ENCODE assay signal across 1 cellular context in the genomic region with DNA sequence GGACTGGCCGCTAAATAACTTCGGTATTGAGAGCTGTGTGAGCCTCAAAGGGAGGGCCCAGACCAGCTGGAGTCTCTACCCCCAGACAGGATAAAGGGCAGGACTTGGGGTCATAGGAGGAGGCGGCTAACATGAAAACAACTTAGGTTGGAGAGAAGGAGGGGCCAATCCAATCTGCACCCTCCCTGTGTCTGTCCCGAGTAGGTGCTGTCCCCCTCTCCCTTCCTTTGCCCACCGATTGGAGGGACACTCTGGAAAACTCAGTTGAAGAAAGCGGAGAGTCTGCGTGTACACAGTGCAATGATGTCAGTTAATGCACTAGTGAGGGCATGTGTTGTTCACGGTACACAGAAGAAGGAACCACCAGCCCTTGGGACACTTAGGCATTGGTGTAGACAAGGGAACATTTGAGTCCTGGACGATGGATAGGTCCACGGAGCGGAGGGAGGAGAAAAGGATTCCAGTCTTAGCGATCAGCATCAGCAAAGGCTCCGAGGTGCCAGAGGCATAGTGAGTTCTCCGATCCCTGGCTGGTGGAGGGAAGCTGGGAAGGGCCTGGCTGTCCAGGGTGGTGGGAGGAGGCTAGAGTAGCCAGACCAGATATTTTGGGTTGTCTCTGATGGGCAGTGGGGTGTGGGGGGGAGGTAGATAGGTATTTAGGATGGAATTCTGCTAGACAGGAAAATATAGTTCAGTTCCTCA.
TF ChIP-seq lines count a peak whose summit lies in the region.

No MANE protein-coding gene starts in this region.

TF ChIP-seq in HepG2, 621 proteins besides CTCF, POLR2A, EP300 and RAD21 (continued from another document and continues in another):
- TF ChIP-seq, protein P1, sequence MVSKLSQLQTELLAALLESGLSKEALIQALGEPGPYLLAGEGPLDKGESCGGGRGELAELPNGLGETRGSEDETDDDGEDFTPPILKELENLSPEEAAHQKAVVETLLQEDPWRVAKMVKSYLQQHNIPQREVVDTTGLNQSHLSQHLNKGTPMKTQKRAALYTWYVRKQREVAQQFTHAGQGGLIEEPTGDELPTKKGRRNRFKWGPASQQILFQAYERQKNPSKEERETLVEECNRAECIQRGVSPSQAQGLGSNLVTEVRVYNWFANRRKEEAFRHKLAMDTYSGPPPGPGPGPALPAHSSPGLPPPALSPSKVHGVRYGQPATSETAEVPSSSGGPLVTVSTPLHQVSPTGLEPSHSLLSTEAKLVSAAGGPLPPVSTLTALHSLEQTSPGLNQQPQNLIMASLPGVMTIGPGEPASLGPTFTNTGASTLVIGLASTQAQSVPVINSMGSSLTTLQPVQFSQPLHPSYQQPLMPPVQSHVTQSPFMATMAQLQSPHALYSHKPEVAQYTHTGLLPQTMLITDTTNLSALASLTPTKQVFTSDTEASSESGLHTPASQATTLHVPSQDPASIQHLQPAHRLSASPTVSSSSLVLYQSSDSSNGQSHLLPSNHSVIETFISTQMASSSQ (IDR thresholded peaks at IDR 0.05; ENCODE audit: low read depth): no peak
- TF ChIP-seq, protein P1 (CRISPR knock-in tag; IDR thresholded peaks at IDR 0.05; ENCODE audit: borderline replicate concordance): peak; percentile 58; the same call in 1 of the 2 replicates
- TF ChIP-seq TEAD2 (CRISPR knock-in tag; IDR thresholded peaks at IDR 0.05) (no peak), TCF12 (IDR thresholded peaks at IDR 0.05) (no peak), TCF12 (CRISPR knock-in tag; IDR thresholded peaks at IDR 0.05) (no peak), BCL6 (CRISPR knock-in tag; IDR thresholded peaks at IDR 0.05) (no peak), CC2D1A (CRISPR knock-in tag; IDR thresholded peaks at IDR 0.05) (no peak; the same call in 1 of the 2 replicates), KLF6 (CRISPR knock-in tag; IDR thresholded peaks at IDR 0.05) (no peak), KAT2B (IDR thresholded peaks at IDR 0.05; ENCODE audit: borderline replicate concordance, low read depth, low read length) (no peak), ZNF460 (CRISPR knock-in tag; IDR thresholded peaks at IDR 0.05; ENCODE audit: borderline replicate concordance) (no peak), HMG20A (CRISPR knock-in tag; IDR thresholded peaks at IDR 0.05; ENCODE audit: borderline replicate concordance) (no peak), SOX6 (IDR thresholded peaks at IDR 0.05) (no peak), SOX6 (CRISPR knock-in tag; IDR thresholded peaks at IDR 0.05) (no peak), ZBTB42 (CRISPR knock-in tag; IDR thresholded peaks at IDR 0.05) (no peak), ZNF10 (CRISPR knock-in tag; IDR thresholded peaks at IDR 0.05; ENCODE audit: borderline replicate concordance, low read depth) (no peak), XBP1 (CRISPR knock-in tag; IDR thresholded peaks at IDR 0.05) (no peak), ARNT (IDR thresholded peaks at IDR 0.05) (no peak), HNRNPH1 (optimal IDR thresholded peaks at IDR 0.05; ENCODE audit: low read depth, low read length) (no peak), ZNF24 (IDR thresholded peaks at IDR 0.05) (no peak), ZFP37 (CRISPR knock-in tag; IDR thresholded peaks at IDR 0.05; ENCODE audit: borderline replicate concordance) (no peak), FOXJ3 (CRISPR knock-in tag; IDR thresholded peaks at IDR 0.05; ENCODE audit: borderline replicate concordance) (no peak)
- TF ChIP-seq, protein P2, sequence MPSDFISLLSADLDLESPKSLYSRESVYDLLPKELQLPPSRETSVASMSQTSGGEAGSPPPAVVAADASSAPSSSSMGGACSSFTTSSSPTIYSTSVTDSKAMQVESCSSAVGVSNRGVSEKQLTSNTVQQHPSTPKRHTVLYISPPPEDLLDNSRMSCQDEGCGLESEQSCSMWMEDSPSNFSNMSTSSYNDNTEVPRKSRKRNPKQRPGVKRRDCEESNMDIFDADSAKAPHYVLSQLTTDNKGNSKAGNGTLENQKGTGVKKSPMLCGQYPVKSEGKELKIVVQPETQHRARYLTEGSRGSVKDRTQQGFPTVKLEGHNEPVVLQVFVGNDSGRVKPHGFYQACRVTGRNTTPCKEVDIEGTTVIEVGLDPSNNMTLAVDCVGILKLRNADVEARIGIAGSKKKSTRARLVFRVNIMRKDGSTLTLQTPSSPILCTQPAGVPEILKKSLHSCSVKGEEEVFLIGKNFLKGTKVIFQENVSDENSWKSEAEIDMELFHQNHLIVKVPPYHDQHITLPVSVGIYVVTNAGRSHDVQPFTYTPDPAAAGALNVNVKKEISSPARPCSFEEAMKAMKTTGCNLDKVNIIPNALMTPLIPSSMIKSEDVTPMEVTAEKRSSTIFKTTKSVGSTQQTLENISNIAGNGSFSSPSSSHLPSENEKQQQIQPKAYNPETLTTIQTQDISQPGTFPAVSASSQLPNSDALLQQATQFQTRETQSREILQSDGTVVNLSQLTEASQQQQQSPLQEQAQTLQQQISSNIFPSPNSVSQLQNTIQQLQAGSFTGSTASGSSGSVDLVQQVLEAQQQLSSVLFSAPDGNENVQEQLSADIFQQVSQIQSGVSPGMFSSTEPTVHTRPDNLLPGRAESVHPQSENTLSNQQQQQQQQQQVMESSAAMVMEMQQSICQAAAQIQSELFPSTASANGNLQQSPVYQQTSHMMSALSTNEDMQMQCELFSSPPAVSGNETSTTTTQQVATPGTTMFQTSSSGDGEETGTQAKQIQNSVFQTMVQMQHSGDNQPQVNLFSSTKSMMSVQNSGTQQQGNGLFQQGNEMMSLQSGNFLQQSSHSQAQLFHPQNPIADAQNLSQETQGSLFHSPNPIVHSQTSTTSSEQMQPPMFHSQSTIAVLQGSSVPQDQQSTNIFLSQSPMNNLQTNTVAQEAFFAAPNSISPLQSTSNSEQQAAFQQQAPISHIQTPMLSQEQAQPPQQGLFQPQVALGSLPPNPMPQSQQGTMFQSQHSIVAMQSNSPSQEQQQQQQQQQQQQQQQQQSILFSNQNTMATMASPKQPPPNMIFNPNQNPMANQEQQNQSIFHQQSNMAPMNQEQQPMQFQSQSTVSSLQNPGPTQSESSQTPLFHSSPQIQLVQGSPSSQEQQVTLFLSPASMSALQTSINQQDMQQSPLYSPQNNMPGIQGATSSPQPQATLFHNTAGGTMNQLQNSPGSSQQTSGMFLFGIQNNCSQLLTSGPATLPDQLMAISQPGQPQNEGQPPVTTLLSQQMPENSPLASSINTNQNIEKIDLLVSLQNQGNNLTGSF (CRISPR knock-in tag; IDR thresholded peaks at IDR 0.05): no peak
- TF ChIP-seq, protein P3, sequence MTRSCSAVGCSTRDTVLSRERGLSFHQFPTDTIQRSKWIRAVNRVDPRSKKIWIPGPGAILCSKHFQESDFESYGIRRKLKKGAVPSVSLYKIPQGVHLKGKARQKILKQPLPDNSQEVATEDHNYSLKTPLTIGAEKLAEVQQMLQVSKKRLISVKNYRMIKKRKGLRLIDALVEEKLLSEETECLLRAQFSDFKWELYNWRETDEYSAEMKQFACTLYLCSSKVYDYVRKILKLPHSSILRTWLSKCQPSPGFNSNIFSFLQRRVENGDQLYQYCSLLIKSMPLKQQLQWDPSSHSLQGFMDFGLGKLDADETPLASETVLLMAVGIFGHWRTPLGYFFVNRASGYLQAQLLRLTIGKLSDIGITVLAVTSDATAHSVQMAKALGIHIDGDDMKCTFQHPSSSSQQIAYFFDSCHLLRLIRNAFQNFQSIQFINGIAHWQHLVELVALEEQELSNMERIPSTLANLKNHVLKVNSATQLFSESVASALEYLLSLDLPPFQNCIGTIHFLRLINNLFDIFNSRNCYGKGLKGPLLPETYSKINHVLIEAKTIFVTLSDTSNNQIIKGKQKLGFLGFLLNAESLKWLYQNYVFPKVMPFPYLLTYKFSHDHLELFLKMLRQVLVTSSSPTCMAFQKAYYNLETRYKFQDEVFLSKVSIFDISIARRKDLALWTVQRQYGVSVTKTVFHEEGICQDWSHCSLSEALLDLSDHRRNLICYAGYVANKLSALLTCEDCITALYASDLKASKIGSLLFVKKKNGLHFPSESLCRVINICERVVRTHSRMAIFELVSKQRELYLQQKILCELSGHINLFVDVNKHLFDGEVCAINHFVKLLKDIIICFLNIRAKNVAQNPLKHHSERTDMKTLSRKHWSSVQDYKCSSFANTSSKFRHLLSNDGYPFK (CRISPR knock-in tag; IDR thresholded peaks at IDR 0.05; ENCODE audit: borderline replicate concordance): no peak
- TF ChIP-seq, protein P4, sequence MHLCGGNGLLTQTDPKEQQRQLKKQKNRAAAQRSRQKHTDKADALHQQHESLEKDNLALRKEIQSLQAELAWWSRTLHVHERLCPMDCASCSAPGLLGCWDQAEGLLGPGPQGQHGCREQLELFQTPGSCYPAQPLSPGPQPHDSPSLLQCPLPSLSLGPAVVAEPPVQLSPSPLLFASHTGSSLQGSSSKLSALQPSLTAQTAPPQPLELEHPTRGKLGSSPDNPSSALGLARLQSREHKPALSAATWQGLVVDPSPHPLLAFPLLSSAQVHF (CRISPR knock-in tag; IDR thresholded peaks at IDR 0.05): no peak
- TF ChIP-seq, protein P5, sequence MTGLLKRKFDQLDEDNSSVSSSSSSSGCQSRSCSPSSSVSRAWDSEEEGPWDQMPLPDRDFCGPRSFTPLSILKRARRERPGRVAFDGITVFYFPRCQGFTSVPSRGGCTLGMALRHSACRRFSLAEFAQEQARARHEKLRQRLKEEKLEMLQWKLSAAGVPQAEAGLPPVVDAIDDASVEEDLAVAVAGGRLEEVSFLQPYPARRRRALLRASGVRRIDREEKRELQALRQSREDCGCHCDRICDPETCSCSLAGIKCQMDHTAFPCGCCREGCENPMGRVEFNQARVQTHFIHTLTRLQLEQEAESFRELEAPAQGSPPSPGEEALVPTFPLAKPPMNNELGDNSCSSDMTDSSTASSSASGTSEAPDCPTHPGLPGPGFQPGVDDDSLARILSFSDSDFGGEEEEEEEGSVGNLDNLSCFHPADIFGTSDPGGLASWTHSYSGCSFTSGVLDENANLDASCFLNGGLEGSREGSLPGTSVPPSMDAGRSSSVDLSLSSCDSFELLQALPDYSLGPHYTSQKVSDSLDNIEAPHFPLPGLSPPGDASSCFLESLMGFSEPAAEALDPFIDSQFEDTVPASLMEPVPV (CRISPR knock-in tag; IDR thresholded peaks at IDR 0.05): no peak
- TF ChIP-seq, protein P6, sequence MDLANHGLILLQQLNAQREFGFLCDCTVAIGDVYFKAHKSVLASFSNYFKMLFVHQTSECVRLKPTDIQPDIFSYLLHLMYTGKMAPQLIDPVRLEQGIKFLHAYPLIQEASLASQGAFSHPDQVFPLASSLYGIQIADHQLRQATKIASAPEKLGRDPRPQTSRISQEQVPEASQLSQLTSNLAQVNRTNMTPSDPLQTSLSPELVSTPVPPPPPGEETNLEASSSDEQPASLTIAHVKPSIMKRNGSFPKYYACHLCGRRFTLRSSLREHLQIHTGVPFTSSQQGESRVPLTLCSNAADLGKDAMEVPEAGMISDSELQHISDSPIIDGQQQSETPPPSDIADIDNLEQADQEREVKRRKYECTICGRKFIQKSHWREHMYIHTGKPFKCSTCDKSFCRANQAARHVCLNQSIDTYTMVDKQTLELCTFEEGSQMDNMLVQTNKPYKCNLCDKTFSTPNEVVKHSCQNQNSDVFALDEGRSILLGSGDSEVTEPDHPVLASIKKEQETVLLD (CRISPR knock-in tag; IDR thresholded peaks at IDR 0.05; ENCODE audit: low read depth): 0 out of 2 replicates have a peak, but pooled peaks have one; percentile 19
- TF ChIP-seq, protein P7, sequence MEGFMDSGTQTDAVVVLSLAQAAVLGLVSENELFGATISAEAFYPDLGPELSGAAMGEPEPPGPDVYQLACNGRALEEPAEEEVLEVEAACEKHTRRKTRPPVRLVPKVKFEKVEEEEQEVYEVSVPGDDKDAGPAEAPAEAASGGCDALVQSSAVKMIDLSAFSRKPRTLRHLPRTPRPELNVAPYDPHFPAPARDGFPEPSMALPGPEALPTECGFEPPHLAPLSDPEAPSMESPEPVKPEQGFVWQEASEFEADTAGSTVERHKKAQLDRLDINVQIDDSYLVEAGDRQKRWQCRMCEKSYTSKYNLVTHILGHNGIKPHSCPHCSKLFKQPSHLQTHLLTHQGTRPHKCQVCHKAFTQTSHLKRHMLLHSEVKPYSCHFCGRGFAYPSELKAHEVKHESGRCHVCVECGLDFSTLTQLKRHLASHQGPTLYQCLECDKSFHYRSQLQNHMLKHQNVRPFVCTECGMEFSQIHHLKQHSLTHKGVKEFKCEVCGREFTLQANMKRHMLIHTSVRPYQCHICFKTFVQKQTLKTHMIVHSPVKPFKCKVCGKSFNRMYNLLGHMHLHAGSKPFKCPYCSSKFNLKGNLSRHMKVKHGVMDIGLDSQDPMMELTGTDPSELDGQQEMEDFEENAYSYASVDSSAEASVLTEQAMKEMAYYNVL (CRISPR knock-in tag; IDR thresholded peaks at IDR 0.05; ENCODE audit: borderline replicate concordance): no peak
- TF ChIP-seq, protein P8, sequence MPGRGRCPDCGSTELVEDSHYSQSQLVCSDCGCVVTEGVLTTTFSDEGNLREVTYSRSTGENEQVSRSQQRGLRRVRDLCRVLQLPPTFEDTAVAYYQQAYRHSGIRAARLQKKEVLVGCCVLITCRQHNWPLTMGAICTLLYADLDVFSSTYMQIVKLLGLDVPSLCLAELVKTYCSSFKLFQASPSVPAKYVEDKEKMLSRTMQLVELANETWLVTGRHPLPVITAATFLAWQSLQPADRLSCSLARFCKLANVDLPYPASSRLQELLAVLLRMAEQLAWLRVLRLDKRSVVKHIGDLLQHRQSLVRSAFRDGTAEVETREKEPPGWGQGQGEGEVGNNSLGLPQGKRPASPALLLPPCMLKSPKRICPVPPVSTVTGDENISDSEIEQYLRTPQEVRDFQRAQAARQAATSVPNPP (CRISPR knock-in tag; IDR thresholded peaks at IDR 0.05): no peak
- TF ChIP-seq, protein P9, sequence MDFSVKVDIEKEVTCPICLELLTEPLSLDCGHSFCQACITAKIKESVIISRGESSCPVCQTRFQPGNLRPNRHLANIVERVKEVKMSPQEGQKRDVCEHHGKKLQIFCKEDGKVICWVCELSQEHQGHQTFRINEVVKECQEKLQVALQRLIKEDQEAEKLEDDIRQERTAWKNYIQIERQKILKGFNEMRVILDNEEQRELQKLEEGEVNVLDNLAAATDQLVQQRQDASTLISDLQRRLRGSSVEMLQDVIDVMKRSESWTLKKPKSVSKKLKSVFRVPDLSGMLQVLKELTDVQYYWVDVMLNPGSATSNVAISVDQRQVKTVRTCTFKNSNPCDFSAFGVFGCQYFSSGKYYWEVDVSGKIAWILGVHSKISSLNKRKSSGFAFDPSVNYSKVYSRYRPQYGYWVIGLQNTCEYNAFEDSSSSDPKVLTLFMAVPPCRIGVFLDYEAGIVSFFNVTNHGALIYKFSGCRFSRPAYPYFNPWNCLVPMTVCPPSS (IDR thresholded peaks at IDR 0.05): no peak
